In the genomic region with DNA sequence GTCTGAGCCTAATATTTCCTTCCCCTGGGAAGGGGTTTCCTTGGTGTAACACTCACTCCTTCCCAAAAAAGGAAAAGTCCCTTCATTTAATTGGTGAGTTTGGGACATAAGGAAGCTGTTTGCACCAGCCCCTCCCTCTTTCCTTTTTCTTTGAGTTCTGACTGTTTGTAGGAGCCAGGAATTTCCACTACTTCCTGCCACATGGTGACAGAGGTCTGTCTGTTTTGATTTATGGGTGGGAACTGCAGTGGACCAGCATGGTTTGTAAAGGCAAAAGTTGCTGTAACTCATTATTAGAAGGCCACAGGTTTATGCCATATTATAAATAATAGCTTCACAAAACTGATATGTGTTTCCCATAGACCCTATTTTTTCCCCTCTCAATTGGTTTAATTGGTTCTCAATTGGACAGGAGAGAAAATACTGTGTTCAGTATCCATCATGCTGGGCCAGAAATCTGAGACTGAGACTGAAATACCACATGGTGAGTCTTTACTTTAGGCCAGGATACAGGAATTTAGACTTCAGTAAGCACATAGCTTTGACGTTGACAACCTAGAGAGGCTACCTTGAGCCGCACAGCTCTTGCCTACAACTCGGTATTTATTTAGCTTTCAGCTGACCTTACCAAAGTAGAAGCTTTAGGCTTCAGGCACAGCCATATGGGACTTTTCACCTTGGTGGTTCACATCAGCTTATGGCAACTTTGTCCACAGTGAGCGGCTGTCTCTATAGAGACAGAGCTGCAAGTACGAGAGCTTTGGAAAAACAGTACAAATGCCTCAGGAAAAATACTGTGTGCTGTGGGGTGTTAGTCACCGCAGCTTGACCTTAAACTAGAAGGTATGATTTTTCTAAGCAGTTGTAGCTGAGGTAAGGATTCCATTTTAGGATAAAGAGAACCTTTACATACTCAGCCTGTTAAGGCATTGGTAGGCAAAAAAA, we compare ENCODE assay signal across 26 cellular contexts. TPM values are rescaled to one million over a fixed set of nuclear protein-coding genes. Genes with fewer than 3 reads are reported as not detected.
DNase-seq lines count a peak whose midpoint lies in the region; ATAC-seq and TF ChIP-seq lines count a peak whose summit lies in the region.
"Had no signal": no experiment of that assay in that cellular context is flagged by ENCODE, and none has a peak within 500 bp of the region (broad histone marks: within the 10 kb centered on the region; RNA-seq: fewer than 3 reads in every experiment).

No MANE protein-coding gene starts in this region.

- H3K4me2 ChIP-seq in osteoblast (ENCODE audit: insufficient read depth, low read length), result no peak overlapping the region
- H3K4me2 ChIP-seq: hepatocyte had no signal

- no peak overlapping the region for H3K4me3 ChIP-seq in osteoblast (ENCODE audit: insufficient read depth, low read length)
- H3K4me3 ChIP-seq: adrenal gland, hepatocyte, K562, lower lobe of right lung had no signal

- H3K27me3 ChIP-seq in osteoblast (ENCODE audit: insufficient read depth, low read length), result no peaks in the 10 kb centered on the region
- H3K27me3 ChIP-seq: adrenal gland, hepatocyte, neutrophil had no signal

- no peaks in the 10 kb centered on the region for H3K36me3 ChIP-seq in osteoblast (ENCODE audit: insufficient read depth, low read length)
- H3K36me3 ChIP-seq: adrenal gland, lower lobe of right lung, neutrophil had no signal

- H3K27ac ChIP-seq in osteoblast (ENCODE audit: low read depth, low read length), result no peak overlapping the region
- H3K27ac ChIP-seq: adrenal gland, hepatocyte, lower lobe of right lung, neutrophil had no signal

- no peak for ATAC-seq in HG03571 (IDR thresholded peaks at IDR 0.05; ENCODE audit: unreplicated experiment)
- ATAC-seq in GM18520 (IDR thresholded peaks at IDR 0.05; ENCODE audit: unreplicated experiment), result no peak
- no peak for ATAC-seq in HG03095 (IDR thresholded peaks at IDR 0.05; ENCODE audit: unreplicated experiment)
- ATAC-seq: activated CD4-positive, CD25-positive, alpha-beta regulatory T cell treated with anti-CD3 and anti-CD28 coated beads, Interleukin-2, amount 50 U/mL, for 24 hours; activated CD8-positive, alpha-beta T cell treated with anti-CD3 and anti-CD28 coated beads for 36 hours; K562; lower lobe of right lung; stimulated activated naive CD8-positive, alpha-beta T cell treated with anti-CD3 and anti-CD28 coated beads, Interleukin-15, amount 100 ng/mL, for 72 hours had no signal

- H4K20me1 ChIP-seq in osteoblast (ENCODE audit: insufficient read depth, low read length), result no peaks in the 10 kb centered on the region

- H3K9me3 ChIP-seq in osteoblast (ENCODE audit: low read depth, low read length), result no peaks in the 10 kb centered on the region
- H3K9me3 ChIP-seq: adrenal gland, lower lobe of right lung, neutrophil had no signal

- H3K79me2 ChIP-seq in osteoblast (ENCODE audit: insufficient read depth, low read length), result no peaks in the 10 kb centered on the region
- H3K79me2 ChIP-seq: hepatocyte had no signal

- TF ChIP-seq CTCF in osteoblast (IDR thresholded peaks at IDR 0.05; ENCODE audit: extremely low read depth, low read depth, low read length), result no peak

- DNase-seq in Daoy (ENCODE audit: low read depth) (peak; percentile 23), NCI-H146 treated with DMSO at 0.1 percent for 48 hours (lab: John Stamatoyannopoulos, UW; ENCODE audit: unreplicated experiment) (peak; percentile 32), dermis microvascular lymphatic vessel endothelial cell (ENCODE audit: low read depth in 2 of 2) (peak; percentile 68 to 79), osteoblast (ENCODE audit: insufficient read length, low spot score, missing footprints) (peak; percentile 38), dedifferentiated amniotic fluid mesenchymal stem cell (ENCODE audit: extremely low spot score) (no peak)
- DNase-seq: activated CD8-positive, alpha-beta T cell treated with anti-CD3 and anti-CD28 coated beads for 36 hours; activated T-cell treated with anti-CD3 and anti-CD28 coated beads for 4 hours; C1 segment of cervical spinal cord; erythroblast; foreskin melanocyte; lower lobe of right lung; NCI-H1694 treated with DMSO at 0.1 percent for 48 hours; NCI-H748 treated with DMSO at 0.1 percent for 48 hours; retina; SHP77; stimulated activated naive CD8-positive, alpha-beta T cell treated with anti-CD3 and anti-CD28 coated beads, Interleukin-15, amount 100 ng/mL, for 72 hours had no signal

- no peak overlapping the region for H2AFZ ChIP-seq in osteoblast (ENCODE audit: low read length)
- H2AFZ ChIP-seq: hepatocyte had no signal

- H3K4me1 ChIP-seq in osteoblast (ENCODE audit: insufficient read depth, low read length), result no peaks in the 10 kb centered on the region
- H3K4me1 ChIP-seq: adrenal gland, lower lobe of right lung had no signal

RNA-seq across cellular contexts. Expression of a gene that starts 40.0 kb away (rescaled TPM):
- total RNA-seq in Daoy (2014; rRNA removed; shearing (Covaris generic)), result 0.27 and 0.74 TPM in 2 replicates
- total RNA-seq in dermis microvascular lymphatic vessel endothelial cell (under 0.01 and 0.13 TPM in 2 replicates), osteoblast (0.36 and 0.59 TPM in 2 replicates)
- total RNA-seq: activated CD8-positive, alpha-beta T cell treated with anti-CD3 and anti-CD28 coated beads for 36 hours; cardiac septum; K562; OCI-LY7 had no signal
